28 cellular contexts compared by ENCODE assay signal in genomic region chr7:3544202-3544601, GRCh38.
DNase-seq lines count a peak whose midpoint lies in the region; FAIRE-seq and TF ChIP-seq lines count a peak whose summit lies in the region.
"Had no signal": no experiment of that assay in that cellular context is flagged by ENCODE, and none has a peak within 500 bp of the region (broad histone marks: within the 10 kb centered on the region; RNA-seq: fewer than 3 reads in every experiment).

No MANE protein-coding gene starts in this region.

- H3K4me3 ChIP-seq in brain microvascular endothelial cell (ENCODE audit: low read depth, low read length) (no peak overlapping the region), smooth muscle cell (no peak overlapping the region)
- H3K4me3 ChIP-seq: left ventricle myocardium inferior, SJCRH30 had no signal

- peaks cover 6% of the 10 kb centered on the region for H3K4me1 Mint-ChIP-seq in nephron progenitor cell
- H3K4me1 Mint-ChIP-seq: CD14-positive monocyte, naive B cell had no signal

- H2AFZ ChIP-seq in smooth muscle cell (ENCODE audit: low read depth) = no peak overlapping the region

- peaks cover 4% of the 10 kb centered on the region for H3K27me3 Mint-ChIP-seq in nephron progenitor cell (ENCODE audit: low read depth, poor library complexity)

- no peaks in the 10 kb centered on the region for H3K79me2 ChIP-seq in smooth muscle cell (ENCODE audit: low read depth)

- TF ChIP-seq CTCF in GM12873 (IDR thresholded peaks at IDR 0.05; ENCODE audit: insufficient read depth, low read depth, low read length, missing control alignments) (peak; percentile 18), LNCAP (IDR thresholded peaks at IDR 0.05) (peak; percentile 21; the same call in 1 of the 2 replicates), brain microvascular endothelial cell (IDR thresholded peaks at IDR 0.05; ENCODE audit: low read depth, low read length, missing control alignments) (peak; percentile 23), nephron progenitor cell (IDR thresholded peaks at IDR 0.05) (peak; percentile 20), GM13976 (IDR thresholded peaks at IDR 0.05; ENCODE audit: borderline replicate concordance, control extremely low read depth, extremely low read depth, insufficient read depth, missing control alignments) (no peak), smooth muscle cell (IDR thresholded peaks at IDR 0.05; ENCODE audit: borderline replicate concordance, insufficient read depth, poor library complexity, severe bottlenecking) (no peak)

- H3K36me3 Mint-ChIP-seq in nephron progenitor cell (ENCODE audit: low read depth) = no peaks in the 10 kb centered on the region
- H3K36me3 Mint-ChIP-seq: activated naive CD8-positive, alpha-beta T cell; CD14-positive monocyte; mesothelial cell of epicardium; naive B cell had no signal

- no peaks in the 10 kb centered on the region for H3K9me3 ChIP-seq in smooth muscle cell (replicated peaks; ENCODE audit: low read depth)
- H3K9me3 ChIP-seq: left ventricle myocardium inferior, SJCRH30 had no signal

- H3K27ac ChIP-seq in brain microvascular endothelial cell (no peak overlapping the region), smooth muscle cell (ENCODE audit: low read depth) (no peak overlapping the region)
- H3K27ac ChIP-seq: KMS-11, left ventricle myocardium inferior, SJCRH30 had no signal

- H4K20me1 ChIP-seq in smooth muscle cell (ENCODE audit: low read depth) = no peaks in the 10 kb centered on the region

- no peak overlapping the region for H3K4me2 ChIP-seq in smooth muscle cell
- H3K4me2 ChIP-seq: KMS-11 had no signal

- H3K4me1 ChIP-seq in smooth muscle cell (ENCODE audit: low read depth) = no peaks in the 10 kb centered on the region
- H3K4me1 ChIP-seq: left ventricle myocardium inferior, SJCRH30 had no signal

- H3K9ac ChIP-seq in smooth muscle cell (ENCODE audit: low read depth) = no peak overlapping the region
- H3K9ac ChIP-seq: KMS-11 had no signal

- TF ChIP-seq POLR2A in H54 (IDR thresholded peaks at IDR 0.05; ENCODE audit: low read depth, low read length) = no peak

- no peak for FAIRE-seq in H54 (lab: Jason Lieb, UNC)
- FAIRE-seq: colon, islet of Langerhans had no signal

- H3K36me3 ChIP-seq in brain microvascular endothelial cell (replicated peaks) (no peaks in the 10 kb centered on the region), smooth muscle cell (ENCODE audit: low read depth) (no peaks in the 10 kb centered on the region)
- H3K36me3 ChIP-seq: left ventricle myocardium inferior, SJCRH30 had no signal

- no peak overlapping the region for H3K4me3 Mint-ChIP-seq in nephron progenitor cell
- H3K4me3 Mint-ChIP-seq: activated naive CD8-positive, alpha-beta T cell; CD14-positive monocyte; mesothelial cell of epicardium; naive B cell had no signal

- no peaks in the 10 kb centered on the region for H3F3A ChIP-seq in smooth muscle cell (ENCODE audit: low read depth)

- in situ Hi-C loops in brain microvascular endothelial cell (cut with HindIII; ENCODE audit: low pct_ligation_motif_present, low sequenced_read_pairs) (no loop called here), GM13976 (cut with MboI; ENCODE audit: low sequenced_read_pairs, unreplicated experiment) (no loop called here)

- no peak for DNase-seq in brain microvascular endothelial cell
- DNase-seq in nephron progenitor cell = no peak
- DNase-seq in H54 (ENCODE audit: insufficient read length, low spot score) = no peak
- DNase-seq in GM13976 (ENCODE audit: low spot score) = no peak
- no peak for DNase-seq in NAMALWA (ENCODE audit: low spot score)
- DNase-seq in smooth muscle cell (lab: John Stamatoyannopoulos, UW; ENCODE audit: unreplicated experiment) = no peak
- DNase-seq: activated CD4-positive, alpha-beta T cell treated with anti-CD3 and anti-CD28 coated beads for 48 hours; activated effector memory CD4-positive, alpha-beta T cell treated with anti-CD3 and anti-CD28 coated beads, Interleukin-2, amount 50 U/mL, for 16 hours; Calu3; DMS79; effector CD4-positive, alpha-beta T cell; GF-D8; left ventricle myocardium inferior; MV-4-11; naive B cell; NCI-H1694; nucleus accumbens; SJCRH30; stimulated activated naive CD4-positive, alpha-beta T cell; T-helper 9 cell had no signal

- no peaks in the 10 kb centered on the region for H3K27me3 ChIP-seq in brain microvascular endothelial cell (replicated peaks)
- no peaks in the 10 kb centered on the region for H3K27me3 ChIP-seq in smooth muscle cell (ENCODE audit: low read depth)
- H3K27me3 ChIP-seq: SJCRH30 had no signal

- WGBS in smooth muscle cell (ENCODE audit: low lambda C conversion rate) = 71% methylated on average over 5 of the region's 5 CpGs

- no peak overlapping the region for H3K27ac Mint-ChIP-seq in nephron progenitor cell
- H3K27ac Mint-ChIP-seq: activated naive CD8-positive, alpha-beta T cell; CD14-positive monocyte; mesothelial cell of epicardium; naive B cell had no signal

- no peaks in the 10 kb centered on the region for H3K9me3 Mint-ChIP-seq in nephron progenitor cell
- H3K9me3 Mint-ChIP-seq: mesothelial cell of epicardium, naive B cell had no signal

Comparison
In these comparisons a context has a peak if more than half of its experiments do, and no peak if none do; other contexts are left out.
1. CTCF ChIP-seq: peak in GM12873 (single experiment), LNCAP (single experiment), brain microvascular endothelial cell (single experiment) and nephron progenitor cell (single experiment); none in GM13976 (single experiment) and smooth muscle cell (single experiment).